In genomic region chr19:41323430-41324125, GRCh38 we compare ENCODE assay signal across 8 cellular contexts. TPM values are rescaled to one million over a fixed set of nuclear protein-coding genes. Genes with fewer than 3 reads are reported as not detected.
DNase-seq lines count a peak whose midpoint lies in the region; FAIRE-seq lines count a peak whose summit lies in the region.

No MANE protein-coding gene starts in this region.

- H3K27ac ChIP-seq in duodenal mucosa (ENCODE audit: low read depth, low read length) = peak overlapping the region; percentile 72
- no peak overlapping the region for H3K27ac ChIP-seq in effector memory CD4-positive, alpha-beta T cell (ENCODE audit: insufficient read depth, low read length, poor library complexity, severe bottlenecking)

- DNase-seq in GDM1 (lab: John Stamatoyannopoulos, UW) (peak; percentile 88), RCC 7860 (ENCODE audit: low spot score) (peak; percentile 76), NCI-H774 (lab: John Stamatoyannopoulos, UW) (no peak), SK-N-DZ (ENCODE audit: low spot score) (no peak), NCI-H128 (lab: John Stamatoyannopoulos, UW; ENCODE audit: unreplicated experiment) (no peak)
- no peak for DNase-seq in effector memory CD4-positive, alpha-beta T cell

- H3K9me3 ChIP-seq in duodenal mucosa (ENCODE audit: control insufficient read depth in 1 of 2, low read length in 2 of 2) (no peaks in the 10 kb centered on the region), mucosa of stomach (ENCODE audit: control insufficient read depth, low read length) (no peaks in the 10 kb centered on the region)
- no peaks in the 10 kb centered on the region for H3K9me3 ChIP-seq in effector memory CD4-positive, alpha-beta T cell (ENCODE audit: control insufficient read depth, low read length)

- H3K4me1 ChIP-seq in duodenal mucosa (ENCODE audit: control insufficient read depth in 1 of 2, insufficient read depth in 2 of 2, low read length in 2 of 2) (peaks cover 47 to 60% of the 10 kb centered on the region in 2 donors), mucosa of stomach (ENCODE audit: control insufficient read depth, insufficient read depth, low read length) (peaks cover 69% of the 10 kb centered on the region)
- peaks cover 24% of the 10 kb centered on the region for H3K4me1 ChIP-seq in effector memory CD4-positive, alpha-beta T cell (ENCODE audit: control insufficient read depth, insufficient read depth, low read length, poor library complexity, severe bottlenecking)

- H3K9ac ChIP-seq in duodenal mucosa (ENCODE audit: low read depth in 1 of 2, low read length in 2 of 2) (peak overlapping the region in 1 of 2 donors; percentile 36), mucosa of stomach (ENCODE audit: low read length) (peak overlapping the region; percentile 2)

- H3K27me3 ChIP-seq in duodenal mucosa (ENCODE audit: control insufficient read depth in 1 of 2, insufficient read depth in 2 of 2, low read length in 2 of 2) (peaks cover 9 to 12% of the 10 kb centered on the region in 2 donors), mucosa of stomach (ENCODE audit: control insufficient read depth, insufficient read depth, low read length) (peaks cover 7% of the 10 kb centered on the region)
- no peaks in the 10 kb centered on the region for H3K27me3 ChIP-seq in effector memory CD4-positive, alpha-beta T cell (replicated peaks; ENCODE audit: control insufficient read depth, insufficient read depth, low read length, poor library complexity, severe bottlenecking)

- peak; percentile 78 for FAIRE-seq in RCC 7860 (lab: Jason Lieb, UNC)

- H3K4me3 ChIP-seq in duodenal mucosa (ENCODE audit: low read depth in 1 of 2, low read length in 2 of 2) (no peak overlapping the region), mucosa of stomach (ENCODE audit: low read length) (no peak overlapping the region)
- H3K4me3 ChIP-seq in effector memory CD4-positive, alpha-beta T cell (ENCODE audit: insufficient read depth, low read depth, low read length, poor library complexity, severe bottlenecking) = no peak overlapping the region

- peaks cover 21 to 31% of the 10 kb centered on the region in 2 donors for H3K36me3 ChIP-seq in duodenal mucosa (ENCODE audit: control insufficient read depth in 1 of 2, insufficient read depth in 2 of 2, low read length in 2 of 2)
- H3K36me3 ChIP-seq in mucosa of stomach (ENCODE audit: control insufficient read depth, insufficient read depth, low read length) = peaks cover 18% of the 10 kb centered on the region
- peaks cover 32% of the 10 kb centered on the region for H3K36me3 ChIP-seq in effector memory CD4-positive, alpha-beta T cell (ENCODE audit: control insufficient read depth, insufficient read depth, low read length)

RNA-seq across cellular contexts. Expression of gene CCDC97, which starts 13.6 kb away (rescaled TPM):
- 7.1 and 8.5 TPM in 2 replicates for polyA plus RNA-seq in SK-N-DZ (2014; cell fraction: cytosol; rRNA removed)
- 5.3 and 5.6 TPM in 2 replicates for polyA plus RNA-seq in SK-N-DZ (2014; cell fraction: nucleus; rRNA removed)

RNA-seq across cellular contexts. Expression of gene TGFB1, which starts 30.1 kb away (rescaled TPM):
- polyA plus RNA-seq in SK-N-DZ (2014; cell fraction: cytosol; rRNA removed) = 6.3 and 8.1 TPM in 2 replicates
- 1.8 and 9.6 TPM in 2 replicates for polyA plus RNA-seq in SK-N-DZ (2014; cell fraction: nucleus; rRNA removed)

RNA-seq across cellular contexts. Expression of gene B9D2, which starts 40.4 kb away (rescaled TPM):
- 6.4 and 15.3 TPM in 2 replicates for polyA plus RNA-seq in SK-N-DZ (2014; cell fraction: cytosol; rRNA removed)
- polyA plus RNA-seq in SK-N-DZ (2014; cell fraction: nucleus; rRNA removed) = 5.4 and 8.1 TPM in 2 replicates

RNA-seq across cellular contexts. Expression of gene TMEM91, which starts 52.8 kb away (rescaled TPM):
- polyA plus RNA-seq in SK-N-DZ (2014; cell fraction: cytosol; rRNA removed) = 0.97 and 2.2 TPM in 2 replicates
- polyA plus RNA-seq in SK-N-DZ (2014; cell fraction: nucleus; rRNA removed) = 9.4 and 13.1 TPM in 2 replicates

RNA-seq across cellular contexts. Expression of gene HNRNPUL1, which starts 59.4 kb away (rescaled TPM):
- polyA plus RNA-seq in SK-N-DZ (2014; cell fraction: cytosol; rRNA removed) = 128 and 132 TPM in 2 replicates
- 50.4 and 50.6 TPM in 2 replicates for polyA plus RNA-seq in SK-N-DZ (2014; cell fraction: nucleus; rRNA removed)

Comparison
In these comparisons a context has a peak if more than half of its experiments do, and no peak if none do; other contexts are left out.
1. DNase-seq: peak in GDM1 (single experiment) and RCC 7860 (single experiment); none in NCI-H774 (single experiment), SK-N-DZ (single experiment), effector memory CD4-positive, alpha-beta T cell (0 of 3) and NCI-H128 (single experiment).